Comparison of ENCODE assay signal across 14 cellular contexts in genomic region chr2:105297211-105297610, GRCh38. TPM values are rescaled to one million over a fixed set of nuclear protein-coding genes. Genes with fewer than 3 reads are reported as not detected.
"Had no signal": no experiment of that assay in that cellular context is flagged by ENCODE, and none has a peak within 500 bp of the region (broad histone marks: within the 10 kb centered on the region; RNA-seq: fewer than 3 reads in every experiment).

No MANE protein-coding gene starts in this region.

- H3K9me3 Mint-ChIP-seq: activated T-helper 1 cell treated with anti-CD3 and anti-CD28 coated beads, Interleukin-12 subunit alpha, Interleukin-12 subunit beta, Interleukin-2, Interleukin-4 antibody, amounts not matched to agents 30 ng/mL and 10 ng/mL and 1 ng/mL, durations not matched to agents 14 hours and 24 hours and 36 hours; dendritic cell treated with granulocyte-macrophage colony-stimulating factor and Interleukin-4, amounts not matched to agents 40 ng/mL and 50 ng/mL, for 4 days; type B pancreatic cell had no signal

- H3K4me3 ChIP-seq: cardiac muscle cell, esophagus squamous epithelium, skin epidermis had no signal

- DNase-seq: activated CD4-positive, alpha-beta T cell treated with anti-CD3 and anti-CD28 coated beads for 1 hour; activated CD4-positive, alpha-beta T cell treated with anti-CD3 and anti-CD28 coated beads, Interleukin-2, amount 50 U/mL, for 48 hours; activated naive CD4-positive, alpha-beta T cell; esophagus squamous epithelium; foreskin fibroblast; left cardiac atrium; T-helper 9 cell had no signal

- H3K27ac Mint-ChIP-seq: activated T-helper 1 cell treated with anti-CD3 and anti-CD28 coated beads, Interleukin-12 subunit alpha, Interleukin-12 subunit beta, Interleukin-2, Interleukin-4 antibody, amounts not matched to agents 30 ng/mL and 10 ng/mL and 1 ng/mL, durations not matched to agents 14 hours and 24 hours and 36 hours; dendritic cell treated with granulocyte-macrophage colony-stimulating factor and Interleukin-4, amounts not matched to agents 40 ng/mL and 50 ng/mL, for 4 days; type B pancreatic cell had no signal

- H3K27me3 ChIP-seq: cardiac muscle cell, esophagus squamous epithelium had no signal

- H3K27ac ChIP-seq: cardiac muscle cell, esophagus squamous epithelium, skin epidermis had no signal

- H3K4me3 Mint-ChIP-seq: activated T-helper 1 cell treated with anti-CD3 and anti-CD28 coated beads, Interleukin-12 subunit alpha, Interleukin-12 subunit beta, Interleukin-2, Interleukin-4 antibody, amounts not matched to agents 30 ng/mL and 10 ng/mL and 1 ng/mL, durations not matched to agents 14 hours and 24 hours and 36 hours; dendritic cell treated with granulocyte-macrophage colony-stimulating factor and Interleukin-4, amounts not matched to agents 40 ng/mL and 50 ng/mL, for 4 days; type B pancreatic cell had no signal

- H3K9me3 ChIP-seq: esophagus squamous epithelium had no signal

- H3K27me3 Mint-ChIP-seq: dendritic cell treated with granulocyte-macrophage colony-stimulating factor and Interleukin-4, amounts not matched to agents 40 ng/mL and 50 ng/mL, for 4 days; type B pancreatic cell had no signal

RNA-seq across cellular contexts. Expression of gene GPR45, which starts 55.7 kb away (rescaled TPM):
- total RNA-seq: activated T-helper 1 cell treated with anti-CD3 and anti-CD28 coated beads, Interleukin-12 subunit alpha, Interleukin-12 subunit beta, Interleukin-2, Interleukin-4 antibody, amounts not matched to agents 30 ng/mL and 10 ng/mL and 1 ng/mL, durations not matched to agents 14 hours and 24 hours and 36 hours; cardiac muscle cell; esophagus squamous epithelium; left cardiac atrium; lung microvascular endothelial cell; subcutaneous adipose tissue had no signal
- polyA plus RNA-seq: cardiac muscle cell had no signal
